8 cellular contexts compared by ENCODE assay signal in the genomic region with DNA sequence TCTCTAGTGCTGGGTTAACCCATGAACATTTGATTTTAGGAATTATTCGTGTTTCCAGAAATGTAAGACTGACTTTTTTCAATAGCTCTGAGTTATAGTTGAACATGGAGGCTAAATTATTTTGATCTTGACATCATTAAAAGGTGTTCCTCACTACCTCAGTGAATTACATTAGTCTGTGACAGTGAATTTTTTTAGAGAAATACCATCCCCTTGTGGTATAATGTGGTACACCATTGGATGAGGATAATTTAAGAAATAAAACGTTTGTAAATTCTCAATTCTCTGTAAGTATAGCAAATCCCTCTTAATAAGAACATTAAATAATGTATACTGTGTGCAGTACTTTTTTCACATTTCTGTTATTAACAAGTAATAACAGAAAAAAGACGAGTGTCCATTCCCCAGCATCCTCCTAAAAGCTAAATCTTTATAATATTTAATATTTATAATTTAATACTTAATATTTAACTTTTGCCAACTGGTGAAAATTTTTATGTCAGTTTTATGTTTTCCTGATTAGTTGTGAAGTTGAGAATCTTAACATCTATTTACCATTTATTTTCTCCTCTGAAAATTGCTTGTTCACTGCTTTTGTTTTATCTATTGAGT.
A peak's percentile ranks its signal among the peaks of the same experiment; 100 is the strongest.
DNase-seq lines count a peak whose midpoint lies in the region; ATAC-seq and TF ChIP-seq lines count a peak whose summit lies in the region.

No MANE protein-coding gene starts in this region.

- ATAC-seq in SK-N-SH treated with all-trans-retinoic acid at 6 μM for 48 hours: peak; percentile 73; the same call in 2 of the 3 replicates

- CTCF ChIA-PET in HEK293 (lab: Yijun Ruan, JAX): interaction anchor here (0.5 to 2.0 kb wide), 22 partner anchors 8 to 1567 kb away, joined by 3 to 8 read pairs (median 4); no protein-coding TSS in a partner anchor

- no peaks in the 10 kb centered on the region for H3K36me3 ChIP-seq in HEK293 (ENCODE audit: control insufficient read depth in 2 of 2, insufficient read depth in 1 of 2, low read length in 2 of 2)

- H3K4me1 ChIP-seq in HEK293 (ENCODE audit: control insufficient read depth, insufficient read depth, low read length): no peaks in the 10 kb centered on the region

- POLR2A ChIA-PET in HEK293 (lab: Yijun Ruan, JAX): no interaction called here

- no peak for TF ChIP-seq POLR2A in lower leg skin (IDR thresholded peaks at IDR 0.05)

- intact Hi-C loops in lower leg skin (cut with DNase I; ENCODE audit: low total_unique reads): no loop called here

- TF ChIP-seq CTCF in HEK293 (tag by site-specific recombination; IDR thresholded peaks at IDR 0.05) (peak; percentile 63), lower leg skin (IDR thresholded peaks at IDR 0.05) (peak in 1 of 3 donors; percentile 22)

- no peak overlapping the region for H3K27ac ChIP-seq in HEK293 (ENCODE audit: extremely low read depth, low read depth, low read length)

- no peaks in the 10 kb centered on the region for H3K9me3 ChIP-seq in HEK293 (ENCODE audit: control insufficient read depth, insufficient read depth, low read depth, low read length)

- peak; percentile 8 for DNase-seq in COR-L47 (lab: John Stamatoyannopoulos, UW)
- peak; percentile 47 for DNase-seq in inferior parietal cortex (ENCODE audit: extremely low spot score)
- DNase-seq in Ammon's horn (ENCODE audit: low spot score): no peak
- no peak for DNase-seq in lower leg skin (ENCODE audit: low spot score in 2 of 2)
- no peak for DNase-seq in A172 (ENCODE audit: low spot score)
- no peak for DNase-seq in stimulated activated CD8-positive, alpha-beta memory T cell treated with anti-CD3 and anti-CD28 coated beads, Interleukin-4, amount 100 ng/mL, for 48 hours

- H3K4me3 ChIP-seq in HEK293 (ENCODE audit: low read depth, low read length) (no peak overlapping the region), lower leg skin (ENCODE audit: low read depth, poor library complexity, severe bottlenecking) (no peak overlapping the region)

- WGBS in lower leg skin, 2 donors: 10 to 12% methylated on average over 3 of the region's 3 CpGs

TF ChIP-seq in HEK293, 187 proteins besides CTCF, POLR2A, EP300 and RAD21:
- TF ChIP-seq ZNF777 (tag by site-specific recombination; IDR thresholded peaks at IDR 0.05; ENCODE audit: borderline replicate concordance) (no peak), ZNF654 (tag by site-specific recombination; IDR thresholded peaks at IDR 0.05; ENCODE audit: low read depth) (peak; percentile 84)

TF ChIP-seq in SK-N-SH treated with all-trans-retinoic acid at 6 μM for 48 hours, 23 proteins besides CTCF, POLR2A, EP300 and RAD21:
- TF ChIP-seq, protein P1, sequence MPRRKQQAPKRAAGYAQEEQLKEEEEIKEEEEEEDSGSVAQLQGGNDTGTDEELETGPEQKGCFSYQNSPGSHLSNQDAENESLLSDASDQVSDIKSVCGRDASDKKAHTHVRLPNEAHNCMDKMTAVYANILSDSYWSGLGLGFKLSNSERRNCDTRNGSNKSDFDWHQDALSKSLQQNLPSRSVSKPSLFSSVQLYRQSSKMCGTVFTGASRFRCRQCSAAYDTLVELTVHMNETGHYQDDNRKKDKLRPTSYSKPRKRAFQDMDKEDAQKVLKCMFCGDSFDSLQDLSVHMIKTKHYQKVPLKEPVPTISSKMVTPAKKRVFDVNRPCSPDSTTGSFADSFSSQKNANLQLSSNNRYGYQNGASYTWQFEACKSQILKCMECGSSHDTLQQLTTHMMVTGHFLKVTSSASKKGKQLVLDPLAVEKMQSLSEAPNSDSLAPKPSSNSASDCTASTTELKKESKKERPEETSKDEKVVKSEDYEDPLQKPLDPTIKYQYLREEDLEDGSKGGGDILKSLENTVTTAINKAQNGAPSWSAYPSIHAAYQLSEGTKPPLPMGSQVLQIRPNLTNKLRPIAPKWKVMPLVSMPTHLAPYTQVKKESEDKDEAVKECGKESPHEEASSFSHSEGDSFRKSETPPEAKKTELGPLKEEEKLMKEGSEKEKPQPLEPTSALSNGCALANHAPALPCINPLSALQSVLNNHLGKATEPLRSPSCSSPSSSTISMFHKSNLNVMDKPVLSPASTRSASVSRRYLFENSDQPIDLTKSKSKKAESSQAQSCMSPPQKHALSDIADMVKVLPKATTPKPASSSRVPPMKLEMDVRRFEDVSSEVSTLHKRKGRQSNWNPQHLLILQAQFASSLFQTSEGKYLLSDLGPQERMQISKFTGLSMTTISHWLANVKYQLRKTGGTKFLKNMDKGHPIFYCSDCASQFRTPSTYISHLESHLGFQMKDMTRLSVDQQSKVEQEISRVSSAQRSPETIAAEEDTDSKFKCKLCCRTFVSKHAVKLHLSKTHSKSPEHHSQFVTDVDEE (CRISPR knock-in tag; IDR thresholded peaks at IDR 0.05): no peak
- TF ChIP-seq GLIS3 (CRISPR knock-in tag; IDR thresholded peaks at IDR 0.05): no peak
- TF ChIP-seq CREB5 (CRISPR knock-in tag; IDR thresholded peaks at IDR 0.05; ENCODE audit: low read depth): no peak
- TF ChIP-seq CSDC2 (CRISPR knock-in tag; IDR thresholded peaks at IDR 0.05): no peak
- no peak for TF ChIP-seq TCF4 (CRISPR knock-in tag; IDR thresholded peaks at IDR 0.05; ENCODE audit: borderline replicate concordance)
- TF ChIP-seq ZNF8 (CRISPR knock-in tag; IDR thresholded peaks at IDR 0.05): no peak
- TF ChIP-seq ZNF565 (CRISPR knock-in tag; conservative IDR thresholded peaks at IDR 0.05; ENCODE audit: low read depth): no peak
- TF ChIP-seq PPARA (CRISPR knock-in tag; IDR thresholded peaks at IDR 0.05; ENCODE audit: borderline replicate concordance): no peak
- TF ChIP-seq ZC3H10 (CRISPR knock-in tag; IDR thresholded peaks at IDR 0.05): no peak
- no peak for TF ChIP-seq ZNF70 (CRISPR knock-in tag; IDR thresholded peaks at IDR 0.05)
- no peak for TF ChIP-seq SNAI2 (CRISPR knock-in tag; IDR thresholded peaks at IDR 0.05)
- no peak for TF ChIP-seq ZFP3 (CRISPR knock-in tag; IDR thresholded peaks at IDR 0.05)
- no peak for TF ChIP-seq OSR1 (CRISPR knock-in tag; IDR thresholded peaks at IDR 0.05)
- TF ChIP-seq PATZ1 (CRISPR knock-in tag; IDR thresholded peaks at IDR 0.05; ENCODE audit: borderline replicate concordance): no peak
- no peak for TF ChIP-seq BACH2 (CRISPR knock-in tag; IDR thresholded peaks at IDR 0.05; ENCODE audit: borderline replicate concordance)
- no peak for TF ChIP-seq RARB (CRISPR knock-in tag; IDR thresholded peaks at IDR 0.05)
- TF ChIP-seq, protein P2, sequence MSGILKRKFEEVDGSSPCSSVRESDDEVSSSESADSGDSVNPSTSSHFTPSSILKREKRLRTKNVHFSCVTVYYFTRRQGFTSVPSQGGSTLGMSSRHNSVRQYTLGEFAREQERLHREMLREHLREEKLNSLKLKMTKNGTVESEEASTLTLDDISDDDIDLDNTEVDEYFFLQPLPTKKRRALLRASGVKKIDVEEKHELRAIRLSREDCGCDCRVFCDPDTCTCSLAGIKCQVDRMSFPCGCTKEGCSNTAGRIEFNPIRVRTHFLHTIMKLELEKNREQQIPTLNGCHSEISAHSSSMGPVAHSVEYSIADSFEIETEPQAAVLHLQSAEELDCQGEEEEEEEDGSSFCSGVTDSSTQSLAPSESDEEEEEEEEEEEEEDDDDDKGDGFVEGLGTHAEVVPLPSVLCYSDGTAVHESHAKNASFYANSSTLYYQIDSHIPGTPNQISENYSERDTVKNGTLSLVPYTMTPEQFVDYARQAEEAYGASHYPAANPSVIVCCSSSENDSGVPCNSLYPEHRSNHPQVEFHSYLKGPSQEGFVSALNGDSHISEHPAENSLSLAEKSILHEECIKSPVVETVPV (CRISPR knock-in tag; IDR thresholded peaks at IDR 0.05): no peak
- TF ChIP-seq ISL1 (CRISPR knock-in tag; IDR thresholded peaks at IDR 0.05): no peak
- TF ChIP-seq ZFP30 (CRISPR knock-in tag; IDR thresholded peaks at IDR 0.05): no peak
TF ChIP-seq in SK-N-SH treated with all-trans-retinoic acid at 6 μM for 48 hours: peak in this region for 0.

Comparison
In these comparisons a context has a peak if more than half of its experiments do, and no peak if none do; other contexts are left out.
1. DNase-seq: peak in COR-L47 (single experiment) and inferior parietal cortex (single experiment); none in Ammon's horn (single experiment), lower leg skin (0 of 2), A172 (single experiment) and stimulated activated CD8-positive, alpha-beta memory T cell treated with anti-CD3 and anti-CD28 coated beads, Interleukin-4, amount 100 ng/mL, for 48 hours (single experiment).